In genomic region chr16:86077243-86077940, GRCh38 we compare ENCODE assay signal across 2 cellular contexts.
A peak's percentile ranks its signal among the peaks of the same experiment; 100 is the strongest.
TF ChIP-seq lines count a peak whose summit lies in the region.

No MANE protein-coding gene starts in this region.

TF ChIP-seq in IMR-90, 13 proteins besides CTCF, POLR2A, EP300 and RAD21:
- TF ChIP-seq MAZ (IDR thresholded peaks at IDR 0.05; ENCODE audit: borderline replicate concordance, low read depth, low read length), result no peak
- no peak for TF ChIP-seq CHD1 (IDR thresholded peaks at IDR 0.05; ENCODE audit: low read depth, low read length)
- no peak for TF ChIP-seq SMC3 (IDR thresholded peaks at IDR 0.05; ENCODE audit: low read depth, low read length)
- no peak for TF ChIP-seq CEBPB (IDR thresholded peaks at IDR 0.05; ENCODE audit: low read depth, low read length)

TF ChIP-seq in H1, 55 proteins besides CTCF, POLR2A, EP300 and RAD21:
- no peak for TF ChIP-seq RNF2 (IDR thresholded peaks at IDR 0.05; ENCODE audit: borderline replicate concordance, low read depth, low read length, missing control alignments, poor library complexity, severe bottlenecking)
- TF ChIP-seq KDM1A (IDR thresholded peaks at IDR 0.05; ENCODE audit: borderline replicate concordance, low read length), result peak; percentile 69; the same call in 1 of the 2 replicates
- TF ChIP-seq HDAC2 (IDR thresholded peaks at IDR 0.05; ENCODE audit: borderline replicate concordance in 1 of 2, low read depth in 2 of 2, low read length in 2 of 2), result 0 out of 4 replicates have a peak, but pooled peaks of 1 of the 2 experiments have one; percentile 36
- no peak for TF ChIP-seq JUN (IDR thresholded peaks at IDR 0.05; ENCODE audit: low read depth, low read length)
- no peak for TF ChIP-seq CEBPB (IDR thresholded peaks at IDR 0.05; ENCODE audit: low read depth, low read length)
- TF ChIP-seq BCL11A (IDR thresholded peaks at IDR 0.05; ENCODE audit: low read depth in 2 of 2, low read length in 2 of 2), result no peak
- TF ChIP-seq CHD1 (IDR thresholded peaks at IDR 0.05; ENCODE audit: low read depth, low read length), result no peak
- no peak for TF ChIP-seq MAX (IDR thresholded peaks at IDR 0.05)
- TF ChIP-seq RXRA (IDR thresholded peaks at IDR 0.05; ENCODE audit: insufficient read depth, low read depth, low read length), result no peak
